ENCODE assay signal across 16 cellular contexts in genomic region chr2:109454764-109455394, GRCh38.
"Had no signal": no experiment of that assay in that cellular context is flagged by ENCODE, and none has a peak within 500 bp of the region (broad histone marks: within the 10 kb centered on the region; RNA-seq: fewer than 3 reads in every experiment).

No MANE protein-coding gene starts in this region.

- H3K4me3 ChIP-seq: dorsolateral prefrontal cortex, gastroesophageal sphincter, heart right ventricle, lower lobe of right lung, ovary, SK-N-MC, transverse colon had no signal

- H3K36me3 Mint-ChIP-seq: stimulated activated effector memory CD8-positive, alpha-beta T cell treated with anti-CD3 and anti-CD28 coated beads, Interleukin-12 subunit alpha, Interleukin-12 subunit beta, amount 100 ng/mL, for 72 hours; T-cell had no signal

- H3K9me3 ChIP-seq: gastroesophageal sphincter, heart right ventricle, lower lobe of right lung, ovary, transverse colon had no signal

- H3K4me1 ChIP-seq: lower lobe of right lung, transverse colon had no signal

- H3K9me3 Mint-ChIP-seq: neural crest cell; stimulated activated effector memory CD8-positive, alpha-beta T cell treated with anti-CD3 and anti-CD28 coated beads, Interleukin-12 subunit alpha, Interleukin-12 subunit beta, amount 100 ng/mL, for 72 hours; T-cell had no signal

- H3K27ac Mint-ChIP-seq: activated CD8-positive, alpha-beta T cell treated with anti-CD3 and anti-CD28 coated beads, Interleukin-2, amount 10 ng/mL, durations not matched to agents 7 days and 5 days; stimulated activated effector memory CD8-positive, alpha-beta T cell treated with anti-CD3 and anti-CD28 coated beads, Interleukin-12 subunit alpha, Interleukin-12 subunit beta, amount 100 ng/mL, for 72 hours; T-cell had no signal

- H3K27me3 ChIP-seq: dorsolateral prefrontal cortex, gastroesophageal sphincter, heart right ventricle, ovary, transverse colon had no signal

- ATAC-seq: activated CD8-positive, alpha-beta T cell treated with anti-CD3 and anti-CD28 coated beads, Interleukin-2, amount 10 ng/mL, durations not matched to agents 7 days and 5 days; gastroesophageal sphincter; left colon; lower lobe of right lung; stimulated activated effector memory CD8-positive, alpha-beta T cell treated with anti-CD3 and anti-CD28 coated beads, Interleukin-12 subunit alpha, Interleukin-12 subunit beta, amount 100 ng/mL, for 72 hours; T-cell had no signal

- H3K27ac ChIP-seq: gastroesophageal sphincter, heart right ventricle, lower lobe of right lung, ovary, SK-N-MC, transverse colon had no signal

- H3K36me3 ChIP-seq: ovary, transverse colon had no signal

- H3K4me3 Mint-ChIP-seq: activated CD8-positive, alpha-beta T cell treated with anti-CD3 and anti-CD28 coated beads, Interleukin-2, amount 10 ng/mL, durations not matched to agents 7 days and 5 days; neural crest cell; stimulated activated effector memory CD8-positive, alpha-beta T cell treated with anti-CD3 and anti-CD28 coated beads, Interleukin-12 subunit alpha, Interleukin-12 subunit beta, amount 100 ng/mL, for 72 hours; T-cell had no signal

- DNase-seq: activated CD8-positive, alpha-beta memory T cell treated with anti-CD3 and anti-CD28 coated beads, Interleukin-2, amount 50 U/mL, for 4 hours; activated CD8-positive, alpha-beta T cell treated with anti-CD3 and anti-CD28 coated beads, Interleukin-2, amount 10 ng/mL, durations not matched to agents 7 days and 5 days; erythroblast; heart right ventricle; left colon; lower lobe of right lung; ovary; stimulated activated CD4-positive, alpha-beta T cell treated with anti-CD3 and anti-CD28 coated beads, Interleukin-12 subunit alpha, Interleukin-12 subunit beta, amount 100 ng/mL, for 4 hours; T-cell; T-helper 9 cell; transverse colon had no signal

- H3K4me1 Mint-ChIP-seq: neural crest cell, T-cell had no signal

- H3K27me3 Mint-ChIP-seq: T-cell had no signal
